ENCODE assay signal across 18 cellular contexts in the genomic region with DNA sequence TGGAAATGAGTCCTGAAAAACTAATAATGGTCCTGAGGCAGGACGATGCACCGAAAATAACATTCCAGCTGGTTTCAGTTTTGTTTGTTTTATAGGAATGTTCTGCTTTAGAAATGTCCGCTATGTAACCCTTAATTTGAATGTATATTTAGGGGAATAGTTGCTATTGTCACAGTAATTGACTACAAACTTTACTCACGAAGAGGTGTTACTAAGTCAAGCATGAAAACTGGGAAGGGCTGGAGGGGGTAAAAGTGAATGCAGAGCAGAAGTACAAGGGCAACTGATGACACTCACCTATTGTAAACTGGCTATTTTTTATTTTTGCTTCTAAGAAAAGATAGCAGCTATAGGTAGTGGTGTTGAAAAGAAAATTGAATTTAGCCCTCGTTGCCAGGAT.
A peak's percentile ranks its signal among the peaks of the same experiment; 100 is the strongest.
DNase-seq lines count a peak whose midpoint lies in the region; ATAC-seq and TF ChIP-seq lines count a peak whose summit lies in the region.
"Had no signal": no experiment of that assay in that cellular context is flagged by ENCODE, and none has a peak within 500 bp of the region (broad histone marks: within the 10 kb centered on the region; RNA-seq: fewer than 3 reads in every experiment).

No MANE protein-coding gene starts in this region.

- no TSS peak for BruUV-seq in PC-3 (replicated peaks; lab: Mats Ljungman, UMichigan)

- H3K4me1 ChIP-seq in HUES48 (ENCODE audit: control insufficient read depth, insufficient read depth, low read length) (peaks cover 53% of the 10 kb centered on the region), PC-3 (ENCODE audit: insufficient read depth, low read length) (no peaks in the 10 kb centered on the region), hepatocyte (ENCODE audit: insufficient read depth) (no peaks in the 10 kb centered on the region), smooth muscle cell (ENCODE audit: low read depth) (no peaks in the 10 kb centered on the region)
- H3K4me1 ChIP-seq: A549 had no signal

- H3K27me3 ChIP-seq in HUES48 (ENCODE audit: control insufficient read depth, insufficient read depth, low read length): no peaks in the 10 kb centered on the region
- no peaks in the 10 kb centered on the region for H3K27me3 ChIP-seq in PC-3 (ENCODE audit: low read length)
- H3K27me3 ChIP-seq in hepatocyte: no peaks in the 10 kb centered on the region
- no peaks in the 10 kb centered on the region for H3K27me3 ChIP-seq in smooth muscle cell (ENCODE audit: low read depth)

- H4K20me1 ChIP-seq in PC-3 (ENCODE audit: low read length): no peaks in the 10 kb centered on the region
- H4K20me1 ChIP-seq in hepatocyte (ENCODE audit: insufficient read depth, poor library complexity, severe bottlenecking): no peaks in the 10 kb centered on the region
- no peaks in the 10 kb centered on the region for H4K20me1 ChIP-seq in smooth muscle cell (ENCODE audit: low read depth)

- H3F3A ChIP-seq in PC-3 (ENCODE audit: low read length, unreplicated experiment) (no peaks in the 10 kb centered on the region), smooth muscle cell (ENCODE audit: low read depth) (no peaks in the 10 kb centered on the region)

- no peaks in the 10 kb centered on the region for H3K36me3 ChIP-seq in HUES48 (ENCODE audit: control insufficient read depth, insufficient read depth, low read length)
- no peaks in the 10 kb centered on the region for H3K36me3 ChIP-seq in PC-3 (ENCODE audit: low read depth, low read length)
- H3K36me3 ChIP-seq in hepatocyte (replicated peaks; ENCODE audit: insufficient read depth, low read depth): no peaks in the 10 kb centered on the region
- no peaks in the 10 kb centered on the region for H3K36me3 ChIP-seq in smooth muscle cell (ENCODE audit: low read depth)

- H3K27ac ChIP-seq in HUES48 (ENCODE audit: low read depth, low read length) (peak overlapping the region; percentile 87), PC-3 (ENCODE audit: low read length) (no peak overlapping the region), hepatocyte (no peak overlapping the region), smooth muscle cell (ENCODE audit: low read depth) (no peak overlapping the region)
- H3K27ac ChIP-seq: A549 had no signal

- no peak for ATAC-seq in PC-3
- ATAC-seq: A549, SK-N-SH treated with all-trans-retinoic acid at 6 μM for 48 hours had no signal

- intact Hi-C loops in PC-3 (cut with micrococcal nuclease): no loop called here

- peak overlapping the region; percentile 11; the same call in 1 of the 2 replicates for H3K4me3 ChIP-seq in HUES48 (ENCODE audit: low read depth, low read length)
- H3K4me3 ChIP-seq in PC-3 (ENCODE audit: low read length): no peak overlapping the region
- H3K4me3 ChIP-seq in hepatocyte: no peak overlapping the region
- H3K4me3 ChIP-seq in smooth muscle cell: no peak overlapping the region
- H3K4me3 ChIP-seq: A549 had no signal

- no peaks in the 10 kb centered on the region for H3K9me3 ChIP-seq in HUES48 (ENCODE audit: control insufficient read depth, insufficient read depth, low read length)
- no peaks in the 10 kb centered on the region for H3K9me3 ChIP-seq in PC-3 (ENCODE audit: low read length)
- no peaks in the 10 kb centered on the region for H3K9me3 ChIP-seq in hepatocyte (ENCODE audit: low read depth)
- H3K9me3 ChIP-seq in smooth muscle cell (replicated peaks; ENCODE audit: low read depth): no peaks in the 10 kb centered on the region
- H3K9me3 ChIP-seq: A549 had no signal

- H3K79me2 ChIP-seq in PC-3 (ENCODE audit: low read length) (no peaks in the 10 kb centered on the region), hepatocyte (no peaks in the 10 kb centered on the region), smooth muscle cell (ENCODE audit: low read depth) (no peaks in the 10 kb centered on the region)

- DNase-seq in PC-3: no peak
- DNase-seq in hepatocyte (ENCODE audit: low spot score): no peak
- no peak for DNase-seq in smooth muscle cell (lab: John Stamatoyannopoulos, UW; ENCODE audit: unreplicated experiment)
- no peak for DNase-seq in HCEC 1CT
- DNase-seq in stimulated activated CD4-positive, alpha-beta T cell treated with anti-CD3 and anti-CD28 coated beads, Interleukin-4, amount 100 ng/mL, for 24 hours: no peak
- no peak for DNase-seq in SIG-M5 treated with dmso at 0.1 percent for 504 hours (lab: John Stamatoyannopoulos, UW; ENCODE audit: unreplicated experiment)
- DNase-seq: C1 segment of cervical spinal cord; CD4-positive, alpha-beta memory T cell; COR-L47; KG1; MM.1S; NCI-H2029; NCI-H2227 treated with DMSO at 0.1 percent for 48 hours; NCI-H526 treated with DMSO at 0.1 percent for 48 hours; SIG-M5 had no signal

- WGBS in hepatocyte (ENCODE audit: low lambda C conversion rate, missing lambda C conversion rate): 57% methylated on average over 5 of the region's 5 CpGs
- WGBS in smooth muscle cell (ENCODE audit: low lambda C conversion rate): 50% methylated on average over 5 of the region's 5 CpGs

- H3K9me2 ChIP-seq in PC-3 (replicated peaks; ENCODE audit: low read length) (no peaks in the 10 kb centered on the region), hepatocyte (replicated peaks; ENCODE audit: insufficient read depth) (no peaks in the 10 kb centered on the region)

- peak overlapping the region; percentile 40; the same call in 1 of the 2 replicates for H2AFZ ChIP-seq in PC-3 (ENCODE audit: low read length)
- H2AFZ ChIP-seq in hepatocyte: no peak overlapping the region
- H2AFZ ChIP-seq in smooth muscle cell (ENCODE audit: low read depth): peak overlapping the region; percentile 3

- CTCF ChIA-PET in PC-3 (lab: Charles Lee): no interaction called here

- TF ChIP-seq CTCF in PC-3 (conservative IDR thresholded peaks at IDR 0.05; ENCODE audit: low read depth, low read length) (no peak), hepatocyte (IDR thresholded peaks at IDR 0.05; ENCODE audit: poor library complexity) (no peak), smooth muscle cell (IDR thresholded peaks at IDR 0.05; ENCODE audit: borderline replicate concordance, insufficient read depth, poor library complexity, severe bottlenecking) (no peak)

- H3K9ac ChIP-seq in HUES48 (ENCODE audit: low read depth, low read length) (peak overlapping the region; percentile 48), PC-3 (ENCODE audit: low read length) (no peak overlapping the region), smooth muscle cell (ENCODE audit: low read depth) (no peak overlapping the region)

- 0 out of 2 replicates have a peak overlapping the region, but pooled peaks have one; percentile 33 for H3K4me2 ChIP-seq in PC-3 (ENCODE audit: low read length)
- H3K4me2 ChIP-seq in hepatocyte: peak overlapping the region; percentile 34
- no peak overlapping the region for H3K4me2 ChIP-seq in smooth muscle cell
- H3K4me2 ChIP-seq: A549 had no signal

- POLR2A ChIA-PET in PC-3 (lab: Charles Lee; ENCODE audit: unreplicated experiment): no interaction called here
